8 cellular contexts compared by ENCODE assay signal in the genomic region with DNA sequence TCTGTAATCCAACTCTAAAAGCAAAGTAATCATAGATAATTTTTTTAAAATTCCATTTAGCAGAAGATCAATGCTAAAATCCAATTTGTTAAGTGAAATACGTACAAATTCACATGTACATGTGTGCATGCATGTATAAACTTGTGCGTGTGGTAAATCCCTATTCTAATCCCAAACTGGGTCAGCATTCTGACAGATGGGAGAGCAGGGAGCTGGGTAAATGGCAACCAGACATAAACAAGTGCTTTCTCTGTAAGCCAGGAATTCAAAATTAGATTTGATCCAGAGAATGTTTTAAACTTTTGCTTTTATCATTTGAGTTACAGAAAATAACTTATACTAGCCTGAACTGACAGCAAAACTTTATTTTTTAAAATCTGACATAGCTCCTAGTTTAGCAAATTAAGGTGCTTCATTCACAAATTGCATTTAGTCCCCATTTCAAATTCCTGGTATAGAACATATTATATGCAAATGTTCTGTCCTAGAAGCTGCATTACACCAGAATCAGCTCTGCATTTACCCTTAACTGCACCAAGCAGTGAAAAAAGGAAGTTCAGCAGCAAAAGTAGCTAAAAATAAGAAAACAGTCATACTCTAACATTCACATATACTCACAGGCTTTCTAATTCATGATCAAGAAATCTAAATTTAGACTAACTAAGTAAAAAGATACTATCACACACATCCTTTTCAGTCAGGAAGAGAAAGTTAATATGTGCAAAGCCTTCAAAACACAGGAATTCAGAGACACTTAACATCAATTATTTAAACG. TPM values are rescaled to one million over a fixed set of nuclear protein-coding genes. Genes with fewer than 3 reads are reported as not detected.
DNase-seq lines count a peak whose midpoint lies in the region; ATAC-seq and TF ChIP-seq lines count a peak whose summit lies in the region.

No MANE protein-coding gene starts in this region.

- no peaks in the 10 kb centered on the region for H3K27me3 Mint-ChIP-seq in IgD-negative memory B cell

- peak; percentile 92 for ATAC-seq in GM21576 (IDR thresholded peaks at IDR 0.05; ENCODE audit: unreplicated experiment)

- no peak overlapping the region for H3K4me3 ChIP-seq in MG63

- H3K4me3 Mint-ChIP-seq in IgD-negative memory B cell, result peak overlapping the region; percentile 11 to 84 (median 50)

- in situ Hi-C loops in GM13977 (cut with MboI; ENCODE audit: low pct_unique_long_range_greater_than_20kb, low sequenced_read_pairs, unreplicated experiment), result no loop called here

- no peaks in the 10 kb centered on the region; the same call in 1 of the 2 replicates for H3K9me3 ChIP-seq in MG63

- H3K27ac Mint-ChIP-seq in IgD-negative memory B cell, result peak overlapping the region in 2 of 3 donors; percentile 21 to 30

- H3K36me3 Mint-ChIP-seq in IgD-negative memory B cell, result no peaks in the 10 kb centered on the region

- H3K27me3 ChIP-seq in MG63, result no peaks in the 10 kb centered on the region

- peak; percentile 44 for DNase-seq in GM13977 (ENCODE audit: low spot score)
- peak; percentile 82 for DNase-seq in cerebellar cortex (ENCODE audit: low spot score)
- no peak for DNase-seq in GOT3 (lab: John Stamatoyannopoulos, UW)
- DNase-seq in stimulated activated CD4-positive, alpha-beta T cell treated with anti-CD3 and anti-CD28 coated beads, Interleukin-4, amount 100 ng/mL, for 24 hours, result no peak
- no peak for DNase-seq in MG63
- no peak for DNase-seq in amygdala (lab: John Stamatoyannopoulos, UW)

- no peaks in the 10 kb centered on the region for H3K36me3 ChIP-seq in MG63

- no peak for TF ChIP-seq CTCF in GM13977 (IDR thresholded peaks at IDR 0.05; ENCODE audit: extremely low read depth, insufficient read depth, missing control alignments)

- no peaks in the 10 kb centered on the region for H3K9me3 Mint-ChIP-seq in IgD-negative memory B cell

- H3K4me1 Mint-ChIP-seq in IgD-negative memory B cell, result peaks cover 33 to 46% (median 38%) of the 10 kb centered on the region in 3 donors

RNA-seq across cellular contexts. Expression of gene UBL3, which starts 32.6 kb away (rescaled TPM):
- polyA plus RNA-seq in IgD-negative memory B cell, result 25.7 TPM
- total RNA-seq in MG63 (2014; rRNA removed; shearing (Covaris generic); ENCODE audit: low replicate concordance), result 11.4 and 15.3 TPM in 2 replicates

Comparison
In these comparisons a context has a peak if more than half of its experiments do, and no peak if none do; other contexts are left out.
1. DNase-seq: peak in GM13977 (single experiment) and cerebellar cortex (single experiment); none in GOT3 (single experiment), stimulated activated CD4-positive, alpha-beta T cell treated with anti-CD3 and anti-CD28 coated beads, Interleukin-4, amount 100 ng/mL, for 24 hours (single experiment), MG63 (single experiment) and amygdala (0 of 56).